1 cellular context compared by ENCODE assay signal in the genomic region with DNA sequence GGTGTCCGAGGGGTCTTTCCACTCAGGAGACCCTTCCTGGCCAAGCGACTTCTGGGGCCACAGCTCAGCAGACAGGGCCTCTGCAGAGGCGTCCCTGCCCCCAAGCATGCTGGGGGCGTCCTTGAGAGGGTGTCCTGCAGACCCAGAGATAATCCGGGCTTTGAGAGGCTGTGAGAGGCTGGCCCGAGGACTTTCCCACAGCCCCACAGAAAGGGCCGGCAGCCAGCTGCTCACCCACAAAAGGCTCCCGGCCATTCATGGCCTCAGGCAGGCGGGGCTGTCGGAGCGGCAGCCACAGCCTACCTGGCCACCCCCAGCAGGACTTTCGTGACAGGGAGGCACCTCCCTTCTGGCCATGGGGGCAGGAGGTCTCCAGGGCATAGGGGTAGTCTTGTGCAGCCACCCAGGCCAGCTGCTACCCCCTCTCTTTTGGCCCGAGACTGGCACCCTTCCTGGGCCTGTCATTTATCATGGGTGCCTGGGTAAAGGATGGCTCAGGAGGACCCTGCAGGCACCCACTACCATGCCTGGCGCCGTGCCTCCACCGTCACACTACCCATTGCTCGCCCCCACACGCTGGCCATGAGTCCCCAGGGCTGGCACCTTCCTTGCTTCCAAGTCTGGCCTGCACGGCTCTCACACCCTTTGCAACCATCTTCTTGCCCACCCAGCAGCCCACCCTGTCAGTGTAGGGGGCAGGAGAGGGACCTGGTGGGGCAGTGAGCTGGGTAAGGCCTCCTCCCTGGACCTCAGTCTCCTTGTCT.
TF ChIP-seq lines count a peak whose summit lies in the region.

No MANE protein-coding gene starts in this region.

TF ChIP-seq in K562, 482 proteins besides CTCF, POLR2A, EP300 and RAD21:
- 0 out of 4 replicates have a peak, but pooled peaks of 1 of the 2 experiments have one; percentile 24 for TF ChIP-seq NONO (IDR thresholded peaks at IDR 0.05; ENCODE audit: low read depth in 2 of 2, low read length in 1 of 2)
- TF ChIP-seq IFI16 (CRISPR knock-in tag; IDR thresholded peaks at IDR 0.05) = no peak
- no peak for TF ChIP-seq GABPB1 (CRISPR knock-in tag; IDR thresholded peaks at IDR 0.05)
- TF ChIP-seq CREB1 (IDR thresholded peaks at IDR 0.05) = no peak
- TF ChIP-seq CREB1 (CRISPR knock-in tag; IDR thresholded peaks at IDR 0.05) = no peak
- TF ChIP-seq FOXA3 (CRISPR knock-in tag; conservative IDR thresholded peaks at IDR 0.05 in 1 of 2, IDR thresholded peaks at IDR 0.05 in 1 of 2) = no peak
- TF ChIP-seq POLR2G (IDR thresholded peaks at IDR 0.05; ENCODE audit: low read depth, low read length) = 0 out of 2 replicates have a peak, but pooled peaks have one; percentile 18
- TF ChIP-seq EGR1 (conservative IDR thresholded peaks at IDR 0.05) = peak; percentile 54
- no peak for TF ChIP-seq ZNF212 (CRISPR knock-in tag; IDR thresholded peaks at IDR 0.05)
- peak; percentile 63 for TF ChIP-seq ESRRA (IDR thresholded peaks at IDR 0.05; ENCODE audit: borderline replicate concordance, low read depth)
- no peak for TF ChIP-seq RBM15 (IDR thresholded peaks at IDR 0.05; ENCODE audit: insufficient read depth, low read length)
- TF ChIP-seq ZNF75A (CRISPR knock-in tag; IDR thresholded peaks at IDR 0.05) = peak; percentile 75
- peak in 1 of 3 experiments; percentile 31 for TF ChIP-seq YY1 (IDR thresholded peaks at IDR 0.05; ENCODE audit: borderline replicate concordance in 1 of 3, control insufficient read depth in 1 of 3, extremely low read depth in 1 of 3, insufficient read depth in 3 of 3, insufficient read length in 1 of 3, insufficient replicate concordance in 2 of 3, low read depth in 1 of 3, low read length in 2 of 3)
- TF ChIP-seq, protein P1, sequence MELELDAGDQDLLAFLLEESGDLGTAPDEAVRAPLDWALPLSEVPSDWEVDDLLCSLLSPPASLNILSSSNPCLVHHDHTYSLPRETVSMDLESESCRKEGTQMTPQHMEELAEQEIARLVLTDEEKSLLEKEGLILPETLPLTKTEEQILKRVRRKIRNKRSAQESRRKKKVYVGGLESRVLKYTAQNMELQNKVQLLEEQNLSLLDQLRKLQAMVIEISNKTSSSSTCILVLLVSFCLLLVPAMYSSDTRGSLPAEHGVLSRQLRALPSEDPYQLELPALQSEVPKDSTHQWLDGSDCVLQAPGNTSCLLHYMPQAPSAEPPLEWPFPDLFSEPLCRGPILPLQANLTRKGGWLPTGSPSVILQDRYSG (tag; conservative IDR thresholded peaks at IDR 0.05; ENCODE audit: low read depth) = 0 out of 2 replicates have a peak, but pooled peaks have one; percentile 36
- TF ChIP-seq CBFA2T2 (conservative IDR thresholded peaks at IDR 0.05) = peak; percentile 13; the same call in 1 of the 2 replicates
- TF ChIP-seq, protein P2, sequence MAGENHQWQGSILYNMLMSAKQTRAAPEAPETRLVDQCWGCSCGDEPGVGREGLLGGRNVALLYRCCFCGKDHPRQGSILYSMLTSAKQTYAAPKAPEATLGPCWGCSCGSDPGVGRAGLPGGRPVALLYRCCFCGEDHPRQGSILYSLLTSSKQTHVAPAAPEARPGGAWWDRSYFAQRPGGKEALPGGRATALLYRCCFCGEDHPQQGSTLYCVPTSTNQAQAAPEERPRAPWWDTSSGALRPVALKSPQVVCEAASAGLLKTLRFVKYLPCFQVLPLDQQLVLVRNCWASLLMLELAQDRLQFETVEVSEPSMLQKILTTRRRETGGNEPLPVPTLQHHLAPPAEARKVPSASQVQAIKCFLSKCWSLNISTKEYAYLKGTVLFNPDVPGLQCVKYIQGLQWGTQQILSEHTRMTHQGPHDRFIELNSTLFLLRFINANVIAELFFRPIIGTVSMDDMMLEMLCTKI (IDR thresholded peaks at IDR 0.05; ENCODE audit: partially characterized antibody) = no peak
- peak in 1 of 2 experiments; percentile 12; a peak in 2 of 4 replicates for TF ChIP-seq MAZ (CRISPR knock-in tag; conservative IDR thresholded peaks at IDR 0.05 in 1 of 2, IDR thresholded peaks at IDR 0.05 in 1 of 2)
- TF ChIP-seq CBFA2T3 (IDR thresholded peaks at IDR 0.05) = peak; percentile 24; the same call in 1 of the 2 replicates
